9 cellular contexts compared by ENCODE assay signal in the genomic region with DNA sequence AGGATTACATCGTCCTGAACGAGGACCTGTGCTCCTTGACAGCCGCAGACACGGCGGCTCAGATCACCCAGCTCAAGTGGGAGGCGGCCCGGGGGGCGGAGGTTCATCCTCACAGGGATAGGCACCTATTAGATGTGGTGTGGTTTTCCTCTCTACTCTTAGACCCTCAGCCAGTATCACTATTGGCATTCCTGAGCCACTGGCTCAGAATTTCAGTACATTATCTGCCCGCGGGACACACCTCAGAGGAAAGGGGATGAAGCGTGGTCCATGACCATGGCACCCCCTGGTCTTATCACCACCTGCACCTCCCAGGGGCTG. TPM values are rescaled to one million over a fixed set of nuclear protein-coding genes. Genes with fewer than 3 reads are reported as not detected.
A peak's percentile ranks its signal among the peaks of the same experiment; 100 is the strongest.
DNase-seq lines count a peak whose midpoint lies in the region; ATAC-seq, FAIRE-seq and TF ChIP-seq lines count a peak whose summit lies in the region.
"Had no signal": no experiment of that assay in that cellular context is flagged by ENCODE, and none has a peak within 500 bp of the region (broad histone marks: within the 10 kb centered on the region; RNA-seq: fewer than 3 reads in every experiment).

No MANE protein-coding gene starts in this region.

- no peak overlapping the region for H3K27ac Mint-ChIP-seq in activated B cell treated with CpG ODN at 0.5 μM for 24 hours

- no peak overlapping the region for H3K27ac ChIP-seq in left ventricle myocardium inferior (replicated peaks)
- no peak overlapping the region for H3K27ac ChIP-seq in small intestine (ENCODE audit: low read depth in 1 of 2, low read length in 1 of 2)

- DNase-seq in GM12865 (ENCODE audit: low read depth) (no peak), activated B cell treated with CpG ODN at 0.5 μM for 24 hours (no peak), left ventricle myocardium inferior (no peak), small intestine (no peak), NCI-H2196 treated with DMSO at 0.1 percent for 48 hours (lab: John Stamatoyannopoulos, UW; ENCODE audit: unreplicated experiment) (no peak)
- DNase-seq in stimulated activated CD4-positive, alpha-beta T cell treated with anti-CD3 and anti-CD28 coated beads, Interleukin-1b, Interleukin-23, amount 100 ng/mL, for 48 hours: no peak
- DNase-seq: islet precursor cell had no signal

- H3K4me3 Mint-ChIP-seq in activated B cell treated with CpG ODN at 0.5 μM for 24 hours: peak overlapping the region; percentile 87

- CTCF ChIA-PET in activated B cell treated with CpG ODN at 0.5 μM for 24 hours (lab: Charles Lee): no interaction called here

- H3K4me1 Mint-ChIP-seq in activated B cell treated with CpG ODN at 0.5 μM for 24 hours: peaks cover 12% of the 10 kb centered on the region

- 27 to 34% (median 31%) methylated on average over 11 of the region's 11 CpGs for WGBS in small intestine, 3 donors

- H3K9me3 ChIP-seq in left ventricle myocardium inferior (replicated peaks) (no peaks in the 10 kb centered on the region), small intestine (ENCODE audit: control insufficient read depth, low read depth) (no peaks in the 10 kb centered on the region)

- intact Hi-C loops in activated B cell treated with CpG ODN at 0.5 μM for 24 hours (cut with micrococcal nuclease) (no loop called here), left ventricle myocardium inferior (cut with micrococcal nuclease) (no loop called here)

- ATAC-seq in activated B cell treated with CpG ODN at 0.5 μM for 24 hours (ENCODE audit: low read depth) (no peak), HG03442 (IDR thresholded peaks at IDR 0.05; ENCODE audit: unreplicated experiment) (no peak), GM21619 (IDR thresholded peaks at IDR 0.05; ENCODE audit: unreplicated experiment) (no peak)

- FAIRE-seq in small intestine (lab: Jason Lieb, UNC): no peak

- H3K36me3 Mint-ChIP-seq in activated B cell treated with CpG ODN at 0.5 μM for 24 hours (ENCODE audit: low read depth): no peaks in the 10 kb centered on the region

- peak overlapping the region; percentile 65 for H3K4me3 ChIP-seq in GM12865 (ENCODE audit: low read depth, low read length)
- H3K4me3 ChIP-seq in left ventricle myocardium inferior: peak overlapping the region; percentile 88
- peak overlapping the region; percentile 50 to 65 for H3K4me3 ChIP-seq in small intestine (ENCODE audit: low read depth in 1 of 2, low read length in 2 of 2)

- peaks cover 9% of the 10 kb centered on the region for H3K9me3 Mint-ChIP-seq in activated B cell treated with CpG ODN at 0.5 μM for 24 hours

- H3K4me1 ChIP-seq in left ventricle myocardium inferior (peaks cover 22% of the 10 kb centered on the region), small intestine (ENCODE audit: control insufficient read depth in 2 of 2, insufficient read depth in 1 of 2, low read depth in 1 of 2, low read length in 1 of 2) (peaks cover 0 to 4% of the 10 kb centered on the region in 2 donors)

- no peaks in the 10 kb centered on the region for H3K36me3 ChIP-seq in left ventricle myocardium inferior
- no peaks in the 10 kb centered on the region for H3K36me3 ChIP-seq in small intestine (ENCODE audit: control insufficient read depth in 2 of 2, insufficient read depth in 2 of 2, low read length in 2 of 2)

- POLR2A ChIA-PET in activated B cell treated with CpG ODN at 0.5 μM for 24 hours (lab: Charles Lee): interaction anchor here (1.0 kb wide), 1 partner anchor 71 kb away, joined by 4 read pairs; no protein-coding TSS in a partner anchor

- H3K27me3 Mint-ChIP-seq in activated B cell treated with CpG ODN at 0.5 μM for 24 hours: peaks cover 32% of the 10 kb centered on the region

- TF ChIP-seq CTCF in GM12865 (IDR thresholded peaks at IDR 0.05; ENCODE audit: insufficient read depth, low read depth, low read length, missing control alignments) (no peak), activated B cell treated with CpG ODN at 0.5 μM for 24 hours (IDR thresholded peaks at IDR 0.05) (no peak), left ventricle myocardium inferior (IDR thresholded peaks at IDR 0.05; ENCODE audit: borderline replicate concordance) (no peak)

- H3K27me3 ChIP-seq in left ventricle myocardium inferior (ENCODE audit: low read depth) (peaks cover 56% of the 10 kb centered on the region), small intestine (ENCODE audit: control insufficient read depth in 2 of 2, insufficient read depth in 2 of 2, low read length in 2 of 2) (peaks cover 0 to 9% of the 10 kb centered on the region in 2 donors)

RNA-seq across cellular contexts. Expression of gene HLA-G, which starts 34.6 kb away (rescaled TPM):
- total RNA-seq in activated B cell treated with CpG ODN at 0.5 μM for 24 hours (5.4 and 8.5 TPM in 2 replicates), left ventricle myocardium inferior (not detected)
- 1 to 10 TPM in 1 of 3 donors, under 1 TPM in 1, not detected in 1; 0.85 to 5.6 TPM for polyA plus RNA-seq in small intestine
